21 cellular contexts compared by ENCODE assay signal in genomic region chr17:65697661-65698060, GRCh38.
DNase-seq lines count a peak whose midpoint lies in the region; ATAC-seq and TF ChIP-seq lines count a peak whose summit lies in the region.
"Had no signal": no experiment of that assay in that cellular context is flagged by ENCODE, and none has a peak within 500 bp of the region (broad histone marks: within the 10 kb centered on the region; RNA-seq: fewer than 3 reads in every experiment).

No MANE protein-coding gene starts in this region.

- no peak overlapping the region for H3K4me3 Mint-ChIP-seq in chondrocyte (ENCODE audit: unreplicated experiment)
- H3K4me3 Mint-ChIP-seq: CD14-positive monocyte, T-cell had no signal

- POLR2A ChIA-PET in SK-N-SH (lab: Yijun Ruan, JAX) = no interaction called here

- H3K27me3 Mint-ChIP-seq in chondrocyte (ENCODE audit: low read depth) = no peaks in the 10 kb centered on the region

- ATAC-seq in SK-N-SH treated with all-trans-retinoic acid at 6 μM for 48 hours (no peak), HG03342 (IDR thresholded peaks at IDR 0.05; ENCODE audit: unreplicated experiment) (no peak)
- ATAC-seq: heart right ventricle, T-cell had no signal

- 95% methylated on average over 4 of the region's 4 CpGs for WGBS in SK-N-SH (ENCODE audit: low lambda C conversion rate)
- WGBS in mesodermal cell (ENCODE audit: insufficient coverage in 2 of 2), 2 experiments = 20 to 50% methylated on average over 1 to 2 of the region's 4 CpGs

- CTCF ChIA-PET in SK-N-SH (lab: Yijun Ruan, JAX) = no interaction called here

- peaks cover 2% of the 10 kb centered on the region for H3K36me3 Mint-ChIP-seq in chondrocyte (ENCODE audit: low read depth)
- H3K36me3 Mint-ChIP-seq: CD14-positive monocyte, T-cell had no signal

- TF ChIP-seq CTCF in SK-N-SH (IDR thresholded peaks at IDR 0.05) (no peak), chondrocyte (IDR thresholded peaks at IDR 0.05) (no peak)

- no peak overlapping the region for H2AFZ ChIP-seq in SK-N-SH (ENCODE audit: low read depth)

- no peak for TF ChIP-seq RAD21 in SK-N-SH (IDR thresholded peaks at IDR 0.05; ENCODE audit: low read length)

- H3K4me1 Mint-ChIP-seq in chondrocyte (ENCODE audit: low read depth) = peaks cover 29% of the 10 kb centered on the region
- H3K4me1 Mint-ChIP-seq: CD14-positive monocyte, T-cell had no signal

- peak overlapping the region; percentile 7 for H3K27ac Mint-ChIP-seq in chondrocyte (ENCODE audit: unreplicated experiment)
- H3K27ac Mint-ChIP-seq: CD14-positive monocyte, T-cell had no signal

- no peak for DNase-seq in SK-N-SH
- no peak for DNase-seq in chondrocyte (ENCODE audit: low spot score)
- no peak for DNase-seq in effector memory CD4-positive, alpha-beta T cell
- DNase-seq in dedifferentiated amniotic fluid mesenchymal stem cell (ENCODE audit: extremely low spot score) = no peak
- no peak for DNase-seq in NCI-H2029 treated with DMSO at 0.1 percent for 48 hours (lab: John Stamatoyannopoulos, UW)
- DNase-seq: 8988T; activated CD4-positive, alpha-beta T cell treated with anti-CD3 and anti-CD28 coated beads, Interleukin-2, amount 50 U/mL, for 48 hours; activated naive CD4-positive, alpha-beta T cell treated with anti-CD3 and anti-CD28 coated beads, Interleukin-2, amount 50 U/mL, for 16 hours; activated T-cell treated with anti-CD3 and anti-CD28 coated beads, Interleukin-2, amount 50 U/mL, for 1 hour; esophagus squamous epithelium; heart right ventricle; islet precursor cell; Kasumi-1; pancreas; T-cell; testis had no signal

- H3K9me3 Mint-ChIP-seq in chondrocyte (ENCODE audit: low read depth) = no peaks in the 10 kb centered on the region
- H3K9me3 Mint-ChIP-seq: T-cell had no signal

- H3K9me3 ChIP-seq in SK-N-SH = no peaks in the 10 kb centered on the region
- H3K9me3 ChIP-seq in mesodermal cell (ENCODE audit: control insufficient read depth, low read length) = no peaks in the 10 kb centered on the region
- no peaks in the 10 kb centered on the region for H3K9me3 ChIP-seq in effector memory CD4-positive, alpha-beta T cell (ENCODE audit: control insufficient read depth, low read length)
- H3K9me3 ChIP-seq: esophagus squamous epithelium, heart right ventricle, pancreas, testis had no signal

- H3K79me2 ChIP-seq in SK-N-SH (ENCODE audit: insufficient read depth) = no peaks in the 10 kb centered on the region

- no peaks in the 10 kb centered on the region for H3K9me2 ChIP-seq in SK-N-SH

- H3K4me3 ChIP-seq in SK-N-SH (ENCODE audit: low read depth in 2 of 2, low read length in 1 of 2) (no peak overlapping the region), mesodermal cell (ENCODE audit: extremely low read depth, insufficient read depth, low read length, poor library complexity, severe bottlenecking) (peak overlapping the region; percentile 1)
- H3K4me3 ChIP-seq in effector memory CD4-positive, alpha-beta T cell (ENCODE audit: insufficient read depth, low read depth, low read length, poor library complexity, severe bottlenecking) = no peak overlapping the region
- H3K4me3 ChIP-seq: esophagus squamous epithelium, heart right ventricle, testis had no signal

- H3K27ac ChIP-seq in SK-N-SH (ENCODE audit: low read depth in 2 of 2, low read length in 1 of 2) (peak overlapping the region in 1 of 2 experiments; percentile 69; a peak in 2 of 4 replicates), mesodermal cell (ENCODE audit: low read depth, low read length, severe bottlenecking) (peak overlapping the region; percentile 86)
- H3K27ac ChIP-seq in effector memory CD4-positive, alpha-beta T cell (ENCODE audit: insufficient read depth, low read length, poor library complexity, severe bottlenecking) = no peak overlapping the region
- H3K27ac ChIP-seq: heart right ventricle, RWPE1 had no signal

- H3K36me3 ChIP-seq in SK-N-SH (replicated peaks in 1 of 2; ENCODE audit: control insufficient read depth in 1 of 2, insufficient read depth in 2 of 2, low read length in 1 of 2) = no peaks in the 10 kb centered on the region
- H3K36me3 ChIP-seq in mesodermal cell (ENCODE audit: control insufficient read depth, insufficient read depth, low read length) = no peaks in the 10 kb centered on the region
- H3K36me3 ChIP-seq in effector memory CD4-positive, alpha-beta T cell (ENCODE audit: control insufficient read depth, insufficient read depth, low read length) = no peaks in the 10 kb centered on the region
- H3K36me3 ChIP-seq: esophagus squamous epithelium, heart right ventricle, pancreas had no signal

- peak overlapping the region; percentile 17; the same call in 1 of the 2 replicates for H3K9ac ChIP-seq in SK-N-SH

- no peaks in the 10 kb centered on the region for H4K20me1 ChIP-seq in SK-N-SH (ENCODE audit: insufficient read depth)

- peak overlapping the region; percentile 6; the same call in 1 of the 2 replicates for H3K4me2 ChIP-seq in SK-N-SH

- H3K4me1 ChIP-seq in SK-N-SH (ENCODE audit: control insufficient read depth in 1 of 2, insufficient read depth in 2 of 2, low read depth in 1 of 2, low read length in 1 of 2) (peaks cover 6 to 21% of the 10 kb centered on the region in 2 experiments; a peak in 2 of 4 replicates), mesodermal cell (ENCODE audit: control insufficient read depth, insufficient read depth, low read length, poor library complexity, severe bottlenecking) (peaks cover 28% of the 10 kb centered on the region)
- H3K4me1 ChIP-seq in effector memory CD4-positive, alpha-beta T cell (ENCODE audit: control insufficient read depth, insufficient read depth, low read length, poor library complexity, severe bottlenecking) = no peaks in the 10 kb centered on the region
- H3K4me1 ChIP-seq: esophagus squamous epithelium, heart right ventricle, testis had no signal

- TF ChIP-seq EP300 in SK-N-SH (IDR thresholded peaks at IDR 0.05; ENCODE audit: borderline replicate concordance in 1 of 2, low read depth in 1 of 2, low read length in 1 of 2) = no peak

- H3F3A ChIP-seq in SK-N-SH (replicated peaks; ENCODE audit: insufficient read depth) = peaks cover 5% of the 10 kb centered on the region

- H3K27me3 ChIP-seq in SK-N-SH (ENCODE audit: insufficient read depth) = no peaks in the 10 kb centered on the region
- no peaks in the 10 kb centered on the region for H3K27me3 ChIP-seq in effector memory CD4-positive, alpha-beta T cell (replicated peaks; ENCODE audit: control insufficient read depth, insufficient read depth, low read length, poor library complexity, severe bottlenecking)
- H3K27me3 ChIP-seq: esophagus squamous epithelium, heart right ventricle, pancreas, testis had no signal

TF ChIP-seq in SK-N-SH, 30 proteins besides CTCF, POLR2A, EP300 and RAD21 (continues in another document):
- TF ChIP-seq FOSL2 (IDR thresholded peaks at IDR 0.05; ENCODE audit: borderline replicate concordance, low read depth) (no peak), ELF1 (IDR thresholded peaks at IDR 0.05) (no peak), NRF1 (IDR thresholded peaks at IDR 0.05; ENCODE audit: low read depth, low read length) (no peak), YY1 (IDR thresholded peaks at IDR 0.05; ENCODE audit: low read depth) (no peak), TAF1 (IDR thresholded peaks at IDR 0.05; ENCODE audit: borderline replicate concordance, low read depth, low read length) (no peak)
- TF ChIP-seq, protein P1, sequence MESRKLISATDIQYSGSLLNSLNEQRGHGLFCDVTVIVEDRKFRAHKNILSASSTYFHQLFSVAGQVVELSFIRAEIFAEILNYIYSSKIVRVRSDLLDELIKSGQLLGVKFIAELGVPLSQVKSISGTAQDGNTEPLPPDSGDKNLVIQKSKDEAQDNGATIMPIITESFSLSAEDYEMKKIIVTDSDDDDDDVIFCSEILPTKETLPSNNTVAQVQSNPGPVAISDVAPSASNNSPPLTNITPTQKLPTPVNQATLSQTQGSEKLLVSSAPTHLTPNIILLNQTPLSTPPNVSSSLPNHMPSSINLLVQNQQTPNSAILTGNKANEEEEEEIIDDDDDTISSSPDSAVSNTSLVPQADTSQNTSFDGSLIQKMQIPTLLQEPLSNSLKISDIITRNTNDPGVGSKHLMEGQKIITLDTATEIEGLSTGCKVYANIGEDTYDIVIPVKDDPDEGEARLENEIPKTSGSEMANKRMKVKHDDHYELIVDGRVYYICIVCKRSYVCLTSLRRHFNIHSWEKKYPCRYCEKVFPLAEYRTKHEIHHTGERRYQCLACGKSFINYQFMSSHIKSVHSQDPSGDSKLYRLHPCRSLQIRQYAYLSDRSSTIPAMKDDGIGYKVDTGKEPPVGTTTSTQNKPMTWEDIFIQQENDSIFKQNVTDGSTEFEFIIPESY (IDR thresholded peaks at IDR 0.05; ENCODE audit: borderline replicate concordance, low read depth) = no peak

TF ChIP-seq in SK-N-SH treated with all-trans-retinoic acid at 6 μM for 48 hours, 23 proteins besides CTCF, POLR2A, EP300 and RAD21 (continues in another document):
- TF ChIP-seq ZC3H10 (CRISPR knock-in tag; IDR thresholded peaks at IDR 0.05) (no peak), ZFP30 (CRISPR knock-in tag; IDR thresholded peaks at IDR 0.05) (no peak)
- TF ChIP-seq, protein P2, sequence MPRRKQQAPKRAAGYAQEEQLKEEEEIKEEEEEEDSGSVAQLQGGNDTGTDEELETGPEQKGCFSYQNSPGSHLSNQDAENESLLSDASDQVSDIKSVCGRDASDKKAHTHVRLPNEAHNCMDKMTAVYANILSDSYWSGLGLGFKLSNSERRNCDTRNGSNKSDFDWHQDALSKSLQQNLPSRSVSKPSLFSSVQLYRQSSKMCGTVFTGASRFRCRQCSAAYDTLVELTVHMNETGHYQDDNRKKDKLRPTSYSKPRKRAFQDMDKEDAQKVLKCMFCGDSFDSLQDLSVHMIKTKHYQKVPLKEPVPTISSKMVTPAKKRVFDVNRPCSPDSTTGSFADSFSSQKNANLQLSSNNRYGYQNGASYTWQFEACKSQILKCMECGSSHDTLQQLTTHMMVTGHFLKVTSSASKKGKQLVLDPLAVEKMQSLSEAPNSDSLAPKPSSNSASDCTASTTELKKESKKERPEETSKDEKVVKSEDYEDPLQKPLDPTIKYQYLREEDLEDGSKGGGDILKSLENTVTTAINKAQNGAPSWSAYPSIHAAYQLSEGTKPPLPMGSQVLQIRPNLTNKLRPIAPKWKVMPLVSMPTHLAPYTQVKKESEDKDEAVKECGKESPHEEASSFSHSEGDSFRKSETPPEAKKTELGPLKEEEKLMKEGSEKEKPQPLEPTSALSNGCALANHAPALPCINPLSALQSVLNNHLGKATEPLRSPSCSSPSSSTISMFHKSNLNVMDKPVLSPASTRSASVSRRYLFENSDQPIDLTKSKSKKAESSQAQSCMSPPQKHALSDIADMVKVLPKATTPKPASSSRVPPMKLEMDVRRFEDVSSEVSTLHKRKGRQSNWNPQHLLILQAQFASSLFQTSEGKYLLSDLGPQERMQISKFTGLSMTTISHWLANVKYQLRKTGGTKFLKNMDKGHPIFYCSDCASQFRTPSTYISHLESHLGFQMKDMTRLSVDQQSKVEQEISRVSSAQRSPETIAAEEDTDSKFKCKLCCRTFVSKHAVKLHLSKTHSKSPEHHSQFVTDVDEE (CRISPR knock-in tag; IDR thresholded peaks at IDR 0.05) = no peak
